ENCODE assay signal across 25 cellular contexts in the genomic region with DNA sequence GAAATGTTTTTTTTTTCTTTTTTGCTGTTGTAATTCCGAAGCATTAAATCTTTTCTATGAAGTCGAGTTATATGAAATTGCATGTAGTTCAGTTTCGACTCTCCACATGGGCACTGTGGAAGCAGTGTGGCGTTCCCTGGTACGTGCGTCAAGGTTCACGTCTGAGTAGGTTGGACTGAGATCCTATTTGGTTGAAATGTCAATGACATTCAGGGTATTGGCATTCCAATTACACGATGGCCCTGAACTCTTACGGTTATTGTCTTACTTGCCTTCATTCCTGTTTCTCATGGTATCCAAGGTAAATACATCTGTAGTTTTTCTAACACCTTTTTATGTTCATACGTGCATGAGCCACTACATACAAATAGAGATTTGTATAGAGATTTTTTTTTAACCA.
"Had no signal": no experiment of that assay in that cellular context is flagged by ENCODE, and none has a peak within 500 bp of the region (broad histone marks: within the 10 kb centered on the region; RNA-seq: fewer than 3 reads in every experiment).

No MANE protein-coding gene starts in this region.

- H3K4me3 Mint-ChIP-seq: activated CD8-positive, alpha-beta T cell treated with anti-CD3 and anti-CD28 coated beads for 36 hours; activated naive CD8-positive, alpha-beta T cell treated with anti-CD3 and anti-CD28 coated beads, Interleukin-2, amount 10 ng/mL, durations not matched to agents 7 days and 5 days; activated T-cell treated with anti-CD3 and anti-CD28 coated beads, Interleukin-2, amount 50 U/mL, for 72 hours; T-helper 1 cell treated with Interleukin-12 subunit alpha and Interleukin-12 subunit beta and Interleukin-4 antibody, amounts not matched to agents 30 μg/mL and 1 μg/mL, for 36 hours had no signal

- H3K4me3 ChIP-seq: body of pancreas, K562 had no signal

- H3K27ac Mint-ChIP-seq: activated CD8-positive, alpha-beta T cell treated with anti-CD3 and anti-CD28 coated beads for 36 hours; activated naive CD8-positive, alpha-beta T cell treated with anti-CD3 and anti-CD28 coated beads, Interleukin-2, amount 10 ng/mL, durations not matched to agents 7 days and 5 days; activated T-cell treated with anti-CD3 and anti-CD28 coated beads, Interleukin-2, amount 50 U/mL, for 72 hours; activated T-helper 2 cell treated with anti-CD3 and anti-CD28 coated beads, Interferon-gamma antibody, Interleukin-2, Interleukin-4, amounts not matched to agents 10 μg/mL and 5 μg/mL and 100 μg/mL, durations not matched to agents 14 hours and 24 hours and 36 hours; T-helper 1 cell treated with Interleukin-12 subunit alpha and Interleukin-12 subunit beta and Interleukin-4 antibody, amounts not matched to agents 30 μg/mL and 1 μg/mL, for 36 hours had no signal

- H3K9me3 Mint-ChIP-seq: activated CD8-positive, alpha-beta T cell treated with anti-CD3 and anti-CD28 coated beads for 36 hours; activated naive CD8-positive, alpha-beta T cell treated with anti-CD3 and anti-CD28 coated beads, Interleukin-2, amount 10 ng/mL, durations not matched to agents 7 days and 5 days; activated T-cell treated with anti-CD3 and anti-CD28 coated beads, Interleukin-2, amount 50 U/mL, for 72 hours; activated T-helper 2 cell treated with anti-CD3 and anti-CD28 coated beads, Interferon-gamma antibody, Interleukin-2, Interleukin-4, amounts not matched to agents 10 μg/mL and 5 μg/mL and 100 μg/mL, durations not matched to agents 14 hours and 24 hours and 36 hours; T-helper 1 cell treated with Interleukin-12 subunit alpha and Interleukin-12 subunit beta and Interleukin-4 antibody, amounts not matched to agents 30 μg/mL and 1 μg/mL, for 36 hours had no signal

- DNase-seq: activated CD4-positive, alpha-beta T cell treated with anti-CD3 and anti-CD28 coated beads for 4 hours; activated CD8-positive, alpha-beta memory T cell treated with anti-CD3 and anti-CD28 coated beads, Interleukin-2, amount 50 U/mL, for 4 hours; activated CD8-positive, alpha-beta T cell treated with anti-CD3 and anti-CD28 coated beads for 36 hours; activated naive CD4-positive, alpha-beta T cell treated with anti-CD3 and anti-CD28 coated beads, Interleukin-2, amount 50 U/mL, for 16 hours; activated naive CD8-positive, alpha-beta T cell treated with anti-CD3 and anti-CD28 coated beads, Interleukin-2, amount 10 ng/mL, durations not matched to agents 7 days and 5 days; activated T-cell treated with anti-CD3 and anti-CD28 coated beads, Interleukin-2, amount 50 U/mL, for 72 hours; aorta; body of pancreas; Karpas-422; MM.1S; NCI-H1105; NCI-H146; NCI-H187 treated with DMSO at 0.1 percent for 48 hours; NCI-H2171; NCI-H226; NCI-H510A; NCI-H526 treated with DMSO at 0.1 percent for 48 hours; NCI-H82; RPMI8226; SHP77 treated with DMSO at 0.1 percent for 48 hours had no signal

- H3K27ac ChIP-seq: body of pancreas had no signal

- H3K27me3 ChIP-seq: body of pancreas had no signal

- ATAC-seq: activated CD4-positive, CD25-positive, alpha-beta regulatory T cell treated with anti-CD3 and anti-CD28 coated beads, Interleukin-2, amount 50 U/mL, for 24 hours; activated CD8-positive, alpha-beta T cell treated with anti-CD3 and anti-CD28 coated beads for 36 hours; activated T-cell treated with anti-CD3 and anti-CD28 coated beads, Interleukin-2, amount 50 U/mL, for 72 hours; body of pancreas; K562; Panc1 had no signal

- H3K4me1 Mint-ChIP-seq: activated naive CD8-positive, alpha-beta T cell treated with anti-CD3 and anti-CD28 coated beads, Interleukin-2, amount 10 ng/mL, durations not matched to agents 7 days and 5 days had no signal

- H3K9me3 ChIP-seq: body of pancreas had no signal

- H3K27me3 Mint-ChIP-seq: activated naive CD8-positive, alpha-beta T cell treated with anti-CD3 and anti-CD28 coated beads, Interleukin-2, amount 10 ng/mL, durations not matched to agents 7 days and 5 days had no signal

- H3K36me3 Mint-ChIP-seq: activated naive CD8-positive, alpha-beta T cell treated with anti-CD3 and anti-CD28 coated beads, Interleukin-2, amount 10 ng/mL, durations not matched to agents 7 days and 5 days had no signal
